Comparison of ENCODE assay signal across 1 cellular context in the genomic region with DNA sequence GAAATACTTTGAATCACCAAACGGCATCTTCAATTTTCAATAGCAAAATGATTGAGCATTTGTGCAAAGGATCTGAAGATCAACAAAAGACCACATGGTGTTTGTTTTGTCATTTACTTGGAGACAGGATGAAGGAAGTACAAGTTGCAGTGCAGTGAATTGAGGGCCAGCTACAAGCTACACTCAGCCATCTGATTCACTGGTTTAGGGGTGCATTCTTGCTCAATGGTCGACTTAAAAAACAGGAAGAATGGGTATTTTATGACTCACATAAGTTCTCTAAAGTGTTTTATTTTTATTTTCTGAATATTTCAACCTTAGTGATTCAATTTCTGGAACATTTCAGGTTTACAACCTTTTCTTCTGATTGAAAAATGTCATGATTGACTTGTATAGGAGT.
TF ChIP-seq lines count a peak whose summit lies in the region.

No MANE protein-coding gene starts in this region.

TF ChIP-seq in IMR-90, 13 proteins besides CTCF, POLR2A, EP300 and RAD21 (continued from another document):
- TF ChIP-seq RFX5 (IDR thresholded peaks at IDR 0.05; ENCODE audit: low read depth, low read length) (no peak), CHD1 (IDR thresholded peaks at IDR 0.05; ENCODE audit: low read depth, low read length) (no peak), MAZ (IDR thresholded peaks at IDR 0.05; ENCODE audit: borderline replicate concordance, low read depth, low read length) (no peak)
